In the genomic region with DNA sequence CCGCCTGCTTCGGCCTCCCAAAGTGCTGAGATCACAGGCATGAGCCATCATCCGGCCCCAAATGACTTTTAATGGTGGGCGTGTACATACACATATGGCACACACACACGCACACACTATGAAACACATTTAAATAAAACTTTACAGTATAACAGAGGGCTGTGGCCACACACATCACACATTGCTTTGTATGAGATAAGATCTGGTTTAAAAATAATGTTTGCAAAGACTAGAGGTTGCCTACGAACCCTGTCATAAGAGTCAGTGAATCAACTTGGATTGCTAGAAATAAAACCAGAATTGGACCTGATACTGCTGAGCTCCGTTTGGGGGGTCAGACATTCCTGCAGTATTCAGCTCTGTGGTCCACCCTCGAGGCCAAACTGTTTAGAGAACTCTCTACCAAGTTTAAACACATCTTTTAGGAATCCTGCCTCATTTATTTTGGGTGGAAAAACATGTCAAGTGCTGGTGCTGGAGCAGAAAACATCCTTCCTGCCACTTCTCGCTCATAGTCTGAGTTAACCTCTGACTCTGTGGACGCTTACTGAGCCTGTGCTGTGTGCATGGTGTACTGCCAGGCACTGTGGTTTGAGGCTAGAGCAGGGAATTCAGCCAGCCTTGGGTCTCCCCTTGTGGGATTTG, we compare ENCODE assay signal across 10 cellular contexts. TPM values are rescaled to one million over a fixed set of nuclear protein-coding genes. Genes with fewer than 3 reads are reported as not detected.
A peak's percentile ranks its signal among the peaks of the same experiment; 100 is the strongest.
DNase-seq lines count a peak whose midpoint lies in the region; ATAC-seq and TF ChIP-seq lines count a peak whose summit lies in the region.
"Had no signal": no experiment of that assay in that cellular context is flagged by ENCODE, and none has a peak within 500 bp of the region (broad histone marks: within the 10 kb centered on the region; RNA-seq: fewer than 3 reads in every experiment).

No MANE protein-coding gene starts in this region.

- peaks cover 36% of the 10 kb centered on the region for H3K4me1 Mint-ChIP-seq in HFFc6 (ENCODE audit: low read depth)

- H3K9me3 Mint-ChIP-seq in HFFc6 = no peaks in the 10 kb centered on the region

- in situ Hi-C loops in transverse colon (cut with MboI; ENCODE audit: low pct_ligation_motif_present in 1 of 4, low pct_unique_long_range_greater_than_20kb in 1 of 4, low sequenced_read_pairs in 3 of 4) = no loop called here

- peaks cover 8% of the 10 kb centered on the region for H3K27me3 Mint-ChIP-seq in HFFc6 (ENCODE audit: insufficient read depth)

- H3K27me3 ChIP-seq in colonic mucosa (no peaks in the 10 kb centered on the region), right lobe of liver (no peaks in the 10 kb centered on the region), transverse colon (no peaks in the 10 kb centered on the region)

- H3K36me3 ChIP-seq in colonic mucosa (no peaks in the 10 kb centered on the region), right lobe of liver (no peaks in the 10 kb centered on the region), transverse colon (no peaks in the 10 kb centered on the region)

- H3K4me1 ChIP-seq in colonic mucosa = no peaks in the 10 kb centered on the region
- no peaks in the 10 kb centered on the region for H3K4me1 ChIP-seq in right lobe of liver
- peaks cover 11 to 38% (median 13%) of the 10 kb centered on the region in 4 donors for H3K4me1 ChIP-seq in transverse colon

- ATAC-seq in right lobe of liver = peak; percentile 22 to 62 (median 39)
- ATAC-seq in activated CD4-positive, CD25-positive, alpha-beta regulatory T cell treated with anti-CD3 and anti-CD28 coated beads, Interleukin-2, amount 50 U/mL, for 24 hours = no peak
- ATAC-seq: GM12878 had no signal

- TF ChIP-seq EP300 in transverse colon (IDR thresholded peaks at IDR 0.05; ENCODE audit: low read depth) = no peak

- intact Hi-C loops in colonic mucosa (cut with DNase I) = no loop called here
- intact Hi-C loops in right lobe of liver (cut with DNase I) = no loop called here
- intact Hi-C loops in transverse colon (cut with DNase I; ENCODE audit: low total_unique reads) = no loop called here

- H3K36me3 Mint-ChIP-seq in HFFc6 (ENCODE audit: low read depth) = no peaks in the 10 kb centered on the region

- peak overlapping the region; percentile 95 for H3K27ac Mint-ChIP-seq in HFFc6

- H3K27ac ChIP-seq in colonic mucosa = peak overlapping the region; percentile 53
- no peak overlapping the region for H3K27ac ChIP-seq in right lobe of liver
- peak overlapping the region; percentile 68 to 77 (median 74) for H3K27ac ChIP-seq in transverse colon

- DNase-seq in HFFc6 (peak; percentile 84), colonic mucosa (no peak), right lobe of liver (peak in 1 of 3 donors; percentile 8), transverse colon (no peak)
- no peak for DNase-seq in activated T-cell treated with anti-CD3 and anti-CD28 coated beads, Interleukin-2, amount 50 U/mL, for 48 hours
- no peak for DNase-seq in activated naive CD4-positive, alpha-beta T cell (lab: John Stamatoyannopoulos, UW)
- DNase-seq: NCI-H446, SHP77 treated with DMSO at 0.1 percent for 48 hours had no signal

- no peaks in the 10 kb centered on the region for H3K9me3 ChIP-seq in colonic mucosa
- no peaks in the 10 kb centered on the region for H3K9me3 ChIP-seq in right lobe of liver
- no peaks in the 10 kb centered on the region for H3K9me3 ChIP-seq in transverse colon

- 47% methylated on average over 10 of the region's 10 CpGs for WGBS in right lobe of liver (ENCODE audit: insufficient coverage, low coverage, low lambda C conversion rate, missing lambda C conversion rate)
- WGBS in transverse colon (ENCODE audit: low coverage in 1 of 2), 2 donors = 18 to 30% methylated on average over 3 to 10 of the region's 10 CpGs

- TF ChIP-seq CTCF in HFFc6 (IDR thresholded peaks at IDR 0.05) = no peak
- no peak for TF ChIP-seq CTCF in colonic mucosa (IDR thresholded peaks at IDR 0.05)
- no peak for TF ChIP-seq CTCF in right lobe of liver (IDR thresholded peaks at IDR 0.05)
- no peak for TF ChIP-seq CTCF in transverse colon (IDR thresholded peaks at IDR 0.05)

- H3K4me3 ChIP-seq in colonic mucosa (no peak overlapping the region), right lobe of liver (no peak overlapping the region), transverse colon (no peak overlapping the region)
- H3K4me3 ChIP-seq: GM12878 had no signal

- peak overlapping the region; percentile 74 for H3K4me3 Mint-ChIP-seq in HFFc6

- TF ChIP-seq POLR2A in right lobe of liver (IDR thresholded peaks at IDR 0.05) = no peak
- TF ChIP-seq POLR2A in transverse colon (IDR thresholded peaks at IDR 0.05) = no peak

- no peak overlapping the region for H3K9ac ChIP-seq in colonic mucosa (ENCODE audit: low read depth in 2 of 2, low read length in 2 of 2)

RNA-seq across cellular contexts. Expression of gene EML1, which starts 47.8 kb away (rescaled TPM):
- total RNA-seq in HFFc6 (2021; fragmentation: NEBNext Ultra II Directional; extraction: Animal tissue kit (Norgen Biotek cat#: 25700)) = 10 to 100 TPM; 13.2 to 27.6 (median 22.2) TPM
- total RNA-seq in colonic mucosa = 10 to 100 TPM in 1 of 2 donors, 1 to 10 TPM in 1; 3.6 to 14.2 TPM
- 1 to 10 TPM; 3.3 to 6.8 (median 4.5) TPM for total RNA-seq in right lobe of liver
- total RNA-seq in transverse colon = 10 to 100 TPM; 16.8 to 59.5 (median 21.9) TPM

Comparison
In these comparisons a context has a peak if more than half of its experiments do, and no peak if none do; other contexts are left out.
1. H3K27ac ChIP-seq: peak in colonic mucosa (single experiment) and transverse colon (4 of 4); none in right lobe of liver (0 of 3).
2. ATAC-seq: peak in right lobe of liver (4 of 4); none in activated CD4-positive, CD25-positive, alpha-beta regulatory T cell treated with anti-CD3 and anti-CD28 coated beads, Interleukin-2, amount 50 U/mL, for 24 hours (0 of 2).